ENCODE assay signal across 1 cellular context in genomic region chr11:111446404-111447152, GRCh38.
TF ChIP-seq lines count a peak whose summit lies in the region.

No MANE protein-coding gene starts in this region.

TF ChIP-seq in HepG2, 621 proteins besides CTCF, POLR2A, EP300 and RAD21 (continued from another document):
- TF ChIP-seq ZNF280D (CRISPR knock-in tag; IDR thresholded peaks at IDR 0.05) (no peak), ZNF33A (CRISPR knock-in tag; IDR thresholded peaks at IDR 0.05; ENCODE audit: borderline replicate concordance) (no peak), MTF1 (CRISPR knock-in tag; IDR thresholded peaks at IDR 0.05) (no peak), ZNF484 (CRISPR knock-in tag; IDR thresholded peaks at IDR 0.05; ENCODE audit: borderline replicate concordance, low read depth) (no peak), ZNF124 (CRISPR knock-in tag; IDR thresholded peaks at IDR 0.05) (no peak), WIZ (CRISPR knock-in tag; IDR thresholded peaks at IDR 0.05) (no peak), HMGXB4 (CRISPR knock-in tag; IDR thresholded peaks at IDR 0.05; ENCODE audit: borderline replicate concordance in 1 of 2, low read depth in 1 of 2) (peak in 1 of 2 experiments; percentile 74; a peak in 1 of 4 replicates), PLRG1 (conservative IDR thresholded peaks at IDR 0.05) (no peak), ZNF772 (CRISPR knock-in tag; IDR thresholded peaks at IDR 0.05) (no peak), ZNF160 (CRISPR knock-in tag; IDR thresholded peaks at IDR 0.05) (no peak), TAF1 (CRISPR knock-in tag; IDR thresholded peaks at IDR 0.05) (no peak), ZNF512B (CRISPR knock-in tag; IDR thresholded peaks at IDR 0.05; ENCODE audit: borderline replicate concordance) (no peak), ETV5 (CRISPR knock-in tag; IDR thresholded peaks at IDR 0.05; ENCODE audit: borderline replicate concordance) (0 out of 2 replicates have a peak, but pooled peaks have one; percentile 28)
- TF ChIP-seq, protein P1, sequence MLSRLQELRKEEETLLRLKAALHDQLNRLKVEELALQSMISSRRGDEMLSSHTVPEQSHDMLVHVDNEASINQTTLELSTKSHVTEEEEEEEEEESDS (CRISPR knock-in tag; IDR thresholded peaks at IDR 0.05; ENCODE audit: borderline replicate concordance): no peak
- TF ChIP-seq, protein P2, sequence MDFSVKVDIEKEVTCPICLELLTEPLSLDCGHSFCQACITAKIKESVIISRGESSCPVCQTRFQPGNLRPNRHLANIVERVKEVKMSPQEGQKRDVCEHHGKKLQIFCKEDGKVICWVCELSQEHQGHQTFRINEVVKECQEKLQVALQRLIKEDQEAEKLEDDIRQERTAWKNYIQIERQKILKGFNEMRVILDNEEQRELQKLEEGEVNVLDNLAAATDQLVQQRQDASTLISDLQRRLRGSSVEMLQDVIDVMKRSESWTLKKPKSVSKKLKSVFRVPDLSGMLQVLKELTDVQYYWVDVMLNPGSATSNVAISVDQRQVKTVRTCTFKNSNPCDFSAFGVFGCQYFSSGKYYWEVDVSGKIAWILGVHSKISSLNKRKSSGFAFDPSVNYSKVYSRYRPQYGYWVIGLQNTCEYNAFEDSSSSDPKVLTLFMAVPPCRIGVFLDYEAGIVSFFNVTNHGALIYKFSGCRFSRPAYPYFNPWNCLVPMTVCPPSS (IDR thresholded peaks at IDR 0.05): no peak
